15 cellular contexts compared by ENCODE assay signal in the genomic region with DNA sequence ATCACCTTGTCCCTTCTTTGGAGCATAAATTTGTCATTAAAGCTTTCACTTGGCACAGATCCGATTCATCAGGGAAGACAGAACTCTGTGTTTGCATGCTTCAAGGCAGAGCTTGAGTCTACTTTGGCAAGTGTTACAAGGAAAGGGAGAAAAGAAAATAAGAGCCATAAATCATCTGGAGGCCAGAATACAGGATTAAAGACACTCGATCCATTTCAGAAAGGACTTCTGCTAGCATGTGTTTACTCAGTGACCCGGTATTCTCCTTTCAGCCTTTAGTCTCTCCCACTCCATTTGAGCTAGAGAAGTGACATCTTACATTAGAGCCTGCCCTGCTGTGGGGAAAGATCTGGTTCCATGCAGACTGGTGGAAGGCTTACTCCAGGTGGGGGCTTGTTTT.
DNase-seq lines count a peak whose midpoint lies in the region; FAIRE-seq and TF ChIP-seq lines count a peak whose summit lies in the region.
"Had no signal": no experiment of that assay in that cellular context is flagged by ENCODE, and none has a peak within 500 bp of the region (broad histone marks: within the 10 kb centered on the region; RNA-seq: fewer than 3 reads in every experiment).

No MANE protein-coding gene starts in this region.

- H3K4me2 ChIP-seq in H1 (ENCODE audit: insufficient read depth in 1 of 2, low read depth in 2 of 2, low read length in 2 of 2) = no peak overlapping the region

- H3K79me1 ChIP-seq in H1 (ENCODE audit: low read depth, low read length) = no peaks in the 10 kb centered on the region

- TF ChIP-seq RAD21 in H1 (IDR thresholded peaks at IDR 0.05 in 1 of 2, conservative IDR thresholded peaks at IDR 0.05 in 1 of 2; ENCODE audit: low read depth in 2 of 2, low read length in 2 of 2) = no peak

- H4K20me1 ChIP-seq in H1 (replicated peaks in 1 of 2; ENCODE audit: control insufficient read depth in 1 of 2, insufficient read depth in 2 of 2, low read length in 2 of 2) = no peaks in the 10 kb centered on the region

- no peak overlapping the region for H3K18ac ChIP-seq in H1 (ENCODE audit: extremely low read depth, low read length)

- H2AFZ ChIP-seq in H1 (ENCODE audit: low read length) = 0 out of 2 replicates have a peak overlapping the region, but pooled peaks have one; percentile 29
- H2AFZ ChIP-seq: parathyroid adenoma had no signal

- no peak overlapping the region for H2BK5ac ChIP-seq in H1 (ENCODE audit: low read depth, low read length)

- no peak for TF ChIP-seq CTCF in H1 (IDR thresholded peaks at IDR 0.05; ENCODE audit: control extremely low read depth in 1 of 3, insufficient read depth in 1 of 3, low read depth in 1 of 3, low read length in 3 of 3)
- no peak for TF ChIP-seq CTCF in suprapubic skin (IDR thresholded peaks at IDR 0.05)
- no peak for TF ChIP-seq CTCF in ovary (IDR thresholded peaks at IDR 0.05)

- H3K56ac ChIP-seq in H1 (replicated peaks; ENCODE audit: insufficient read length, low read depth, low read length) = no peak overlapping the region

- H2BK120ac ChIP-seq in H1 (replicated peaks; ENCODE audit: low read depth, low read length) = no peak overlapping the region

- H3K4me3 ChIP-seq in H1 (ENCODE audit: extremely low read depth in 1 of 4, insufficient read depth in 2 of 4, low read depth in 3 of 4, low read length in 4 of 4) (no peak overlapping the region), suprapubic skin (no peak overlapping the region), ovary (no peak overlapping the region)
- H3K4me3 ChIP-seq: spleen had no signal

- no peaks in the 10 kb centered on the region for H3K79me2 ChIP-seq in H1 (ENCODE audit: control insufficient read depth in 1 of 2, insufficient read depth in 2 of 2, low read length in 2 of 2)
- H3K79me2 ChIP-seq: parathyroid adenoma had no signal

- H2AK5ac ChIP-seq in H1 (ENCODE audit: low read depth, low read length) = no peak overlapping the region

- no peak overlapping the region for H4K91ac ChIP-seq in H1 (replicated peaks; ENCODE audit: insufficient read length, low read length)

- POLR2A ChIA-PET in H1 (lab: Charles Lee; ENCODE audit: partially characterized antibody) = no interaction called here

- no peak overlapping the region for H3K27ac ChIP-seq in H1 (ENCODE audit: low read depth, low read length)
- H3K27ac ChIP-seq in suprapubic skin = peak overlapping the region; percentile 77
- H3K27ac ChIP-seq in ovary = no peak overlapping the region
- H3K27ac ChIP-seq: parathyroid adenoma, spleen had no signal

- no peak overlapping the region for H2BK12ac ChIP-seq in H1 (ENCODE audit: low read depth, low read length)

- H3K23me2 ChIP-seq in H1 (ENCODE audit: low read depth, low read length) = no peaks in the 10 kb centered on the region

- H3K23ac ChIP-seq in H1 (ENCODE audit: insufficient read length) = no peak overlapping the region

- H4K8ac ChIP-seq in H1 (ENCODE audit: extremely low read depth, insufficient read depth, low read length) = no peak overlapping the region

- intact Hi-C loops in ovary (cut with DNase I) = no loop called here

- FAIRE-seq in H1 (lab: Jason Lieb, UNC) = no peak
- FAIRE-seq: A204.1, colon had no signal

- peaks cover 0 to 4% (median 0%) of the 10 kb centered on the region in 4 experiments; a peak in 1 of 7 replicates for H3K4me1 ChIP-seq in H1 (replicated peaks in 1 of 4; ENCODE audit: control insufficient read depth in 3 of 4, insufficient read depth in 4 of 4, low read length in 3 of 4)
- peaks cover 37% of the 10 kb centered on the region for H3K4me1 ChIP-seq in suprapubic skin
- no peaks in the 10 kb centered on the region for H3K4me1 ChIP-seq in ovary (ENCODE audit: insufficient read depth)
- H3K4me1 ChIP-seq: parathyroid adenoma, spleen had no signal

- H3K27me3 ChIP-seq in H1 (replicated peaks in 1 of 4; ENCODE audit: control insufficient read depth in 3 of 4, extremely low read depth in 1 of 4, insufficient read depth in 3 of 4, low read length in 3 of 4) (no peaks in the 10 kb centered on the region), suprapubic skin (no peaks in the 10 kb centered on the region), ovary (no peaks in the 10 kb centered on the region)
- H3K27me3 ChIP-seq: spleen had no signal

- TF ChIP-seq POLR2A in H1 (IDR thresholded peaks at IDR 0.05; ENCODE audit: control extremely low read depth in 1 of 2, low read depth in 2 of 2, low read length in 2 of 2) (no peak), suprapubic skin (IDR thresholded peaks at IDR 0.05) (no peak), ovary (IDR thresholded peaks at IDR 0.05) (no peak)

- H3K9ac ChIP-seq in H1 (replicated peaks in 1 of 4; ENCODE audit: extremely low read depth in 1 of 4, low read depth in 3 of 4, low read length in 3 of 4) = no peak overlapping the region
- H3K9ac ChIP-seq: parathyroid adenoma had no signal

- TF ChIP-seq EP300 in H1 (IDR thresholded peaks at IDR 0.05; ENCODE audit: borderline replicate concordance in 1 of 2, low read depth in 2 of 2, low read length in 2 of 2) = no peak
- TF ChIP-seq EP300 in suprapubic skin (IDR thresholded peaks at IDR 0.05) = no peak
- no peak for TF ChIP-seq EP300 in ovary (IDR thresholded peaks at IDR 0.05)

- CTCF ChIA-PET in H1 (lab: Charles Lee; ENCODE audit: partially characterized antibody) = no interaction called here

- no peak overlapping the region for H3K4ac ChIP-seq in H1 (replicated peaks; ENCODE audit: insufficient read length, low read depth, low read length)

- WGBS in H1 (ENCODE audit: extremely low coverage in 1 of 2, insufficient coverage in 1 of 2, insufficient read length in 1 of 2, insufficient replicate concordance in 2 of 2, low coverage in 1 of 2, low lambda C conversion rate in 2 of 2, missing lambda C conversion rate in 1 of 2), 2 experiments = 89% methylated on average over 3 of the region's 3 CpGs; no CpG with 5 or more reads in 1 of the 2 experiments
- 32% methylated on average over 3 of the region's 3 CpGs for WGBS in suprapubic skin
- 37 to 39% (median 37%) methylated on average over 3 of the region's 3 CpGs for WGBS in ovary, 3 donors

- H3K9me3 ChIP-seq in H1 (ENCODE audit: insufficient read depth in 2 of 2, low read depth in 1 of 2, low read length in 1 of 2) (no peaks in the 10 kb centered on the region), suprapubic skin (no peaks in the 10 kb centered on the region), ovary (no peaks in the 10 kb centered on the region)
- H3K9me3 ChIP-seq: spleen had no signal

- H2BK20ac ChIP-seq in H1 (ENCODE audit: low read length) = no peak overlapping the region

- peak in 2 of 3 experiments; percentile 56 to 95 for DNase-seq in NCI-H1417 (lab: John Stamatoyannopoulos, UW)
- DNase-seq in NCI-H1417 treated with DMSO at 0.1 percent for 48 hours (lab: John Stamatoyannopoulos, UW) = no peak
- peak; percentile 33 for DNase-seq in NCI-H2196 treated with DMSO at 0.1 percent for 48 hours (lab: John Stamatoyannopoulos, UW; ENCODE audit: unreplicated experiment)
- DNase-seq in H1 (ENCODE audit: low read depth in 1 of 2, low spot score in 2 of 2) = no peak
- no peak for DNase-seq in suprapubic skin (ENCODE audit: low spot score in 2 of 2)
- DNase-seq in ovary = no peak
- DNase-seq in NCI-H2171 (lab: John Stamatoyannopoulos, UW) = no peak
- DNase-seq in hypothalamus (lab: John Stamatoyannopoulos, UW) = no peak
- DNase-seq: kidney; NCI-H2081 treated with DMSO at 0.1 percent for 48 hours; spleen; stimulated activated naive CD8-positive, alpha-beta T cell treated with anti-CD3 and anti-CD28 coated beads, Interleukin-15, amount 100 ng/mL, for 72 hours had no signal

- H3K14ac ChIP-seq in H1 (ENCODE audit: insufficient read length) = no peak overlapping the region

- H3K36me3 ChIP-seq in H1 (ENCODE audit: control insufficient read depth in 2 of 4, insufficient read depth in 4 of 4, low read length in 3 of 4) (no peaks in the 10 kb centered on the region), suprapubic skin (no peaks in the 10 kb centered on the region), ovary (no peaks in the 10 kb centered on the region)
- H3K36me3 ChIP-seq: spleen had no signal

- H2BK15ac ChIP-seq in H1 (ENCODE audit: low read length) = no peak overlapping the region

- H4K5ac ChIP-seq in H1 (ENCODE audit: insufficient read length, low read depth, low read length) = no peak overlapping the region

TF ChIP-seq in H1, 55 proteins besides CTCF, POLR2A, EP300 and RAD21:
- no peak for TF ChIP-seq HDAC2 (IDR thresholded peaks at IDR 0.05; ENCODE audit: borderline replicate concordance in 1 of 2, low read depth in 2 of 2, low read length in 2 of 2)
- TF ChIP-seq CTBP2 (IDR thresholded peaks at IDR 0.05; ENCODE audit: borderline replicate concordance, insufficient read depth, insufficient read length, low read length) = no peak
- no peak for TF ChIP-seq CHD2 (IDR thresholded peaks at IDR 0.05; ENCODE audit: low read length)
- TF ChIP-seq RFX5 (IDR thresholded peaks at IDR 0.05; ENCODE audit: borderline replicate concordance, low read depth, low read length) = no peak
- no peak for TF ChIP-seq SIX5 (IDR thresholded peaks at IDR 0.05; ENCODE audit: low read depth, low read length)
- TF ChIP-seq EZH2 (IDR thresholded peaks at IDR 0.05; ENCODE audit: low read depth, low read length, severe bottlenecking) = no peak
- no peak for TF ChIP-seq KDM4A (IDR thresholded peaks at IDR 0.05; ENCODE audit: low read depth, low read length, severe bottlenecking)
- no peak for TF ChIP-seq CEBPB (IDR thresholded peaks at IDR 0.05; ENCODE audit: low read depth, low read length)
- no peak for TF ChIP-seq GABPA (IDR thresholded peaks at IDR 0.05; ENCODE audit: borderline replicate concordance, insufficient read depth, low read length)
- TF ChIP-seq BCL11A (IDR thresholded peaks at IDR 0.05; ENCODE audit: low read depth in 2 of 2, low read length in 2 of 2) = no peak
- TF ChIP-seq TCF12 (IDR thresholded peaks at IDR 0.05; ENCODE audit: low read depth, low read length) = no peak
- no peak for TF ChIP-seq NRF1 (IDR thresholded peaks at IDR 0.05; ENCODE audit: low read depth, low read length)
- TF ChIP-seq GTF2F1 (IDR thresholded peaks at IDR 0.05; ENCODE audit: borderline replicate concordance, low read depth, low read length) = no peak
- TF ChIP-seq CREB1 (IDR thresholded peaks at IDR 0.05) = no peak
- no peak for TF ChIP-seq POLR2AphosphoS5 (IDR thresholded peaks at IDR 0.05; ENCODE audit: low read depth, low read length)
- no peak for TF ChIP-seq PHF8 (conservative IDR thresholded peaks at IDR 0.05; ENCODE audit: low read depth, low read length)
- TF ChIP-seq, protein P1, sequence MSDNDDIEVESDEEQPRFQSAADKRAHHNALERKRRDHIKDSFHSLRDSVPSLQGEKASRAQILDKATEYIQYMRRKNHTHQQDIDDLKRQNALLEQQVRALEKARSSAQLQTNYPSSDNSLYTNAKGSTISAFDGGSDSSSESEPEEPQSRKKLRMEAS (IDR thresholded peaks at IDR 0.05) = no peak
- no peak for TF ChIP-seq RBBP5 (IDR thresholded peaks at IDR 0.05; ENCODE audit: borderline replicate concordance, low read depth, low read length)

Comparison
In these comparisons a context has a peak if more than half of its experiments do, and no peak if none do; other contexts are left out.
1. DNase-seq: peak in NCI-H1417 (2 of 3) and NCI-H2196 treated with DMSO at 0.1 percent for 48 hours (single experiment); none in NCI-H1417 treated with DMSO at 0.1 percent for 48 hours (single experiment), H1 (0 of 2), suprapubic skin (0 of 2), ovary (0 of 5), NCI-H2171 (single experiment) and hypothalamus (0 of 51).